In genomic region chr2:229768235-229768634, GRCh38 we compare ENCODE assay signal across 15 cellular contexts. TPM values are rescaled to one million over a fixed set of nuclear protein-coding genes. Genes with fewer than 3 reads are reported as not detected.
DNase-seq lines count a peak whose midpoint lies in the region; ATAC-seq, FAIRE-seq and TF ChIP-seq lines count a peak whose summit lies in the region.
"Had no signal": no experiment of that assay in that cellular context is flagged by ENCODE, and none has a peak within 500 bp of the region (broad histone marks: within the 10 kb centered on the region; RNA-seq: fewer than 3 reads in every experiment).

No MANE protein-coding gene starts in this region.

- no peak for FAIRE-seq in astrocyte (lab: Jason Lieb, UNC)
- FAIRE-seq: GM19239 had no signal

- H3K9me3 ChIP-seq in astrocyte (ENCODE audit: insufficient read depth, low read depth, low read length) (no peaks in the 10 kb centered on the region), MM.1S (replicated peaks; ENCODE audit: insufficient read depth, low read length) (no peaks in the 10 kb centered on the region)
- H3K9me3 ChIP-seq: BLaER1 had no signal

- H3K36me3 ChIP-seq in astrocyte (ENCODE audit: insufficient read depth, low read length) (peaks cover 57% of the 10 kb centered on the region), MM.1S (replicated peaks; ENCODE audit: insufficient read depth, low read length) (no peaks in the 10 kb centered on the region; the same call in 1 of the 2 replicates)

- H2AFZ ChIP-seq in astrocyte (ENCODE audit: low read depth, low read length) (no peak overlapping the region), MM.1S (ENCODE audit: low read length) (no peak overlapping the region)

- H3K27ac Mint-ChIP-seq in activated T-cell treated with anti-CD3 and anti-CD28 coated beads, Interleukin-2, amount 50 U/mL, for 72 hours, result peak overlapping the region; percentile 31
- no peak overlapping the region for H3K27ac Mint-ChIP-seq in astrocyte (ENCODE audit: unreplicated experiment)

- H3K4me1 ChIP-seq in astrocyte (ENCODE audit: insufficient read depth, low read length) (no peaks in the 10 kb centered on the region), MM.1S (ENCODE audit: low read length) (no peaks in the 10 kb centered on the region)
- H3K4me1 ChIP-seq: BLaER1 had no signal

- no peaks in the 10 kb centered on the region for H3K27me3 ChIP-seq in astrocyte (ENCODE audit: insufficient read depth, low read length)
- H3K27me3 ChIP-seq in MM.1S (replicated peaks; ENCODE audit: insufficient read depth, low read length), result no peaks in the 10 kb centered on the region
- H3K27me3 ChIP-seq: BLaER1 had no signal

- DNase-seq in activated T-cell treated with anti-CD3 and anti-CD28 coated beads, Interleukin-2, amount 50 U/mL, for 72 hours, result no peak
- DNase-seq in activated T-cell treated with anti-CD3 and anti-CD28 coated beads, Interleukin-2, amount 50 U/mL, for 1 hour, result no peak
- DNase-seq in astrocyte (ENCODE audit: low read depth) (peak; percentile 21), fibroblast of the aortic adventitia (ENCODE audit: low read depth) (peak; percentile 55), NAMALWA (ENCODE audit: low spot score) (no peak), MM.1S (no peak)
- DNase-seq: AML-193, DMS53, GF-D8 had no signal

- H3K4me3 ChIP-seq in astrocyte (ENCODE audit: insufficient read depth, low read depth, low read length) (no peak overlapping the region), fibroblast of the aortic adventitia (ENCODE audit: low read depth, low read length) (no peak overlapping the region), MM.1S (ENCODE audit: low read length) (no peak overlapping the region)
- H3K4me3 ChIP-seq: BLaER1 had no signal

- no peaks in the 10 kb centered on the region for H3F3A ChIP-seq in MM.1S (ENCODE audit: insufficient read depth, low read length)

- H3K79me2 ChIP-seq in astrocyte (ENCODE audit: insufficient read depth, low read length), result no peaks in the 10 kb centered on the region
- H3K79me2 ChIP-seq in MM.1S (ENCODE audit: low read length), result no peaks in the 10 kb centered on the region

- no peak overlapping the region for H3K4me3 Mint-ChIP-seq in activated T-cell treated with anti-CD3 and anti-CD28 coated beads, Interleukin-2, amount 50 U/mL, for 72 hours
- H3K4me3 Mint-ChIP-seq in astrocyte (ENCODE audit: unreplicated experiment), result no peak overlapping the region

- TF ChIP-seq CTCF in astrocyte (IDR thresholded peaks at IDR 0.05; ENCODE audit: insufficient read depth, low read depth, low read length) (no peak), fibroblast of the aortic adventitia (IDR thresholded peaks at IDR 0.05; ENCODE audit: insufficient read depth, low read length) (no peak), MM.1S (IDR thresholded peaks at IDR 0.05; ENCODE audit: low read length) (no peak)

- H3K9me2 ChIP-seq in MM.1S (replicated peaks; ENCODE audit: insufficient read depth, low read length), result no peaks in the 10 kb centered on the region

- no peaks in the 10 kb centered on the region for H3K4me1 Mint-ChIP-seq in activated T-cell treated with anti-CD3 and anti-CD28 coated beads, Interleukin-2, amount 50 U/mL, for 72 hours (ENCODE audit: low read depth)
- no peaks in the 10 kb centered on the region for H3K4me1 Mint-ChIP-seq in astrocyte (ENCODE audit: low read depth, unreplicated experiment)

- peaks cover 10 to 16% of the 10 kb centered on the region in 2 donors for H3K36me3 Mint-ChIP-seq in activated T-cell treated with anti-CD3 and anti-CD28 coated beads, Interleukin-2, amount 50 U/mL, for 72 hours (ENCODE audit: insufficient read depth in 2 of 2)
- H3K36me3 Mint-ChIP-seq in astrocyte (ENCODE audit: low read depth, unreplicated experiment), result peaks cover 28% of the 10 kb centered on the region

- no peaks in the 10 kb centered on the region for H4K20me1 ChIP-seq in astrocyte (ENCODE audit: insufficient read depth, low read length)
- no peaks in the 10 kb centered on the region for H4K20me1 ChIP-seq in MM.1S (ENCODE audit: insufficient read depth, low read length)
- H4K20me1 ChIP-seq: BLaER1 had no signal

- H3K27ac ChIP-seq in astrocyte (ENCODE audit: low read depth, low read length) (no peak overlapping the region), MM.1S (ENCODE audit: low read length) (no peak overlapping the region)
- H3K27ac ChIP-seq: 22Rv1, BLaER1, HL-60 had no signal

- ATAC-seq in activated T-cell treated with anti-CD3 and anti-CD28 coated beads, Interleukin-2, amount 50 U/mL, for 72 hours (replicated peaks in 1 of 2), result no peak
- ATAC-seq in GM21619 (IDR thresholded peaks at IDR 0.05; ENCODE audit: unreplicated experiment), result no peak
- ATAC-seq: HCT116 had no signal

- no peaks in the 10 kb centered on the region for H3K27me3 Mint-ChIP-seq in activated T-cell treated with anti-CD3 and anti-CD28 coated beads, Interleukin-2, amount 50 U/mL, for 72 hours (ENCODE audit: low read depth)
- H3K27me3 Mint-ChIP-seq in astrocyte (ENCODE audit: low read depth, unreplicated experiment), result no peaks in the 10 kb centered on the region

- H3K9me3 Mint-ChIP-seq in activated T-cell treated with anti-CD3 and anti-CD28 coated beads, Interleukin-2, amount 50 U/mL, for 72 hours, result no peaks in the 10 kb centered on the region
- no peaks in the 10 kb centered on the region for H3K9me3 Mint-ChIP-seq in astrocyte (ENCODE audit: unreplicated experiment)

- H3K4me2 ChIP-seq in astrocyte (ENCODE audit: low read length) (no peak overlapping the region), MM.1S (ENCODE audit: low read depth, low read length) (no peak overlapping the region)
- H3K4me2 ChIP-seq: BLaER1 had no signal

- no peak overlapping the region for H3K9ac ChIP-seq in astrocyte (ENCODE audit: low read length)
- H3K9ac ChIP-seq in MM.1S (ENCODE audit: low read length), result no peak overlapping the region
- H3K9ac ChIP-seq: BLaER1 had no signal

RNA-seq across cellular contexts. Expression of gene DNER, which starts 53.9 kb away (rescaled TPM):
- total RNA-seq in activated T-cell treated with anti-CD3 and anti-CD28 coated beads, Interleukin-2, amount 50 U/mL, for 72 hours, result not detected
- total RNA-seq in astrocyte (0.82 and 1.0 TPM in 2 replicates), fibroblast of the aortic adventitia (ENCODE audit: low replicate concordance) (0.72 TPM in 1 of 2 replicates, not detected in the other)

Comparison
In these comparisons a context has a peak if more than half of its experiments do, and no peak if none do; other contexts are left out.
1. DNase-seq: peak in astrocyte (single experiment) and fibroblast of the aortic adventitia (single experiment); none in activated T-cell treated with anti-CD3 and anti-CD28 coated beads, Interleukin-2, amount 50 U/mL, for 72 hours (0 of 2), activated T-cell treated with anti-CD3 and anti-CD28 coated beads, Interleukin-2, amount 50 U/mL, for 1 hour (single experiment), NAMALWA (single experiment) and MM.1S (single experiment).